ENCODE assay signal across 26 cellular contexts in the genomic region with DNA sequence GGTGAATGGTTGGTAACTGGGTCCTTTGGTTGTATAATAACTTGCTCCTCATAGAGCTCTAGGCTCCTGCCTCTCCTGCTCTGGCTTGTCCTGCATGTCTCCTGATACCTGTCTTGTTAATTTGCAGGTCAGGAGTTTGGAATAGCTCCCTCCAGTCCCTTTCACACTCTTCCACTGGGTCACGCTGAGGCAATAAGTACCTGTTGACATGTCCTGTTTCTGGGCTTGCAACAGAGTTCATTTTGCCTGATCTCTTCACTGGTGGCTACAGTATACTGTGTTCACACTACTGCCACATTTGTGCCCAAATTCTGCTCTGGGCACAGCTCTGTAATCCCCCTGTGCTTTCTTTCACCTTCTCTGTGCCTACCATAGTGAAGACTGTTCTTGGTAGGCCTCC. TPM values are rescaled to one million over a fixed set of nuclear protein-coding genes. Genes with fewer than 3 reads are reported as not detected.
A peak's percentile ranks its signal among the peaks of the same experiment; 100 is the strongest.
DNase-seq lines count a peak whose midpoint lies in the region; ATAC-seq and TF ChIP-seq lines count a peak whose summit lies in the region.
"Had no signal": no experiment of that assay in that cellular context is flagged by ENCODE, and none has a peak within 500 bp of the region (broad histone marks: within the 10 kb centered on the region; RNA-seq: fewer than 3 reads in every experiment).

No MANE protein-coding gene starts in this region.

- no peaks in the 10 kb centered on the region for H3K27me3 ChIP-seq in RWPE2 (ENCODE audit: insufficient read depth, poor library complexity, severe bottlenecking)
- no peaks in the 10 kb centered on the region for H3K27me3 ChIP-seq in right lobe of liver
- H3K27me3 ChIP-seq in MM.1S (replicated peaks; ENCODE audit: insufficient read depth, low read length): no peaks in the 10 kb centered on the region

- no peak overlapping the region for H2AFZ ChIP-seq in MM.1S (ENCODE audit: low read length)
- H2AFZ ChIP-seq: GM23248 had no signal

- H3K9me3 ChIP-seq in RWPE2 (ENCODE audit: severe bottlenecking) (no peaks in the 10 kb centered on the region), right lobe of liver (no peaks in the 10 kb centered on the region), MM.1S (replicated peaks; ENCODE audit: insufficient read depth, low read length) (no peaks in the 10 kb centered on the region)

- H3K9me2 ChIP-seq in MM.1S (replicated peaks; ENCODE audit: insufficient read depth, low read length): no peaks in the 10 kb centered on the region

- no peak overlapping the region for H3K4me2 ChIP-seq in MM.1S (ENCODE audit: low read depth, low read length)

- peaks cover 1% of the 10 kb centered on the region for H3K36me3 Mint-ChIP-seq in activated naive CD4-positive, alpha-beta T cell treated with anti-CD3 and anti-CD28 coated beads, Interleukin-2, amount 50 U/mL, for 24 hours
- H3K36me3 Mint-ChIP-seq in activated naive CD4-positive, alpha-beta T cell treated with anti-CD3 and anti-CD28 coated beads, Interleukin-2, amount 50 U/mL, for 72 hours: peaks cover 0 to 5% of the 10 kb centered on the region in 2 donors
- peaks cover 62% of the 10 kb centered on the region for H3K36me3 Mint-ChIP-seq in effector memory CD8-positive, alpha-beta T cell (ENCODE audit: insufficient read depth)

- DNase-seq in activated naive CD4-positive, alpha-beta T cell treated with anti-CD3 and anti-CD28 coated beads, Interleukin-2, amount 50 U/mL, for 72 hours (ENCODE audit: low spot score in 2 of 2): no peak
- DNase-seq in RWPE2 (ENCODE audit: low spot score) (peak; percentile 28), right lobe of liver (no peak), NCI-H146 (lab: John Stamatoyannopoulos, UW) (no peak), MM.1S (no peak), mucosa of gallbladder (ENCODE audit: low spot score) (no peak)
- DNase-seq in effector memory CD8-positive, alpha-beta T cell: no peak
- DNase-seq: CD4-positive, CD25-positive, alpha-beta regulatory T cell; COR-L47; DMS53; GM23248; H7; HFFc6; KBM-7; NCI-H1105 treated with DMSO at 0.1 percent for 48 hours; NCI-H2029; NCI-H2227 treated with DMSO at 0.1 percent for 48 hours; NCI-H526 treated with DMSO at 0.1 percent for 48 hours; RPMI8226; SHP77 had no signal

- no peaks in the 10 kb centered on the region for H3K79me2 ChIP-seq in MM.1S (ENCODE audit: low read length)

- peaks cover 3% of the 10 kb centered on the region for H3K4me1 Mint-ChIP-seq in activated naive CD4-positive, alpha-beta T cell treated with anti-CD3 and anti-CD28 coated beads, Interleukin-2, amount 50 U/mL, for 24 hours
- H3K4me1 Mint-ChIP-seq in effector memory CD8-positive, alpha-beta T cell (ENCODE audit: low read depth in 2 of 2): peaks cover 3 to 10% of the 10 kb centered on the region in 2 donors

- H3K4me1 ChIP-seq in RWPE2 (ENCODE audit: insufficient read depth, poor library complexity, severe bottlenecking) (no peaks in the 10 kb centered on the region), right lobe of liver (peaks cover 0 to 10% (median 0%) of the 10 kb centered on the region in 4 donors), MM.1S (ENCODE audit: low read length) (no peaks in the 10 kb centered on the region)

- ATAC-seq in activated naive CD4-positive, alpha-beta T cell treated with anti-CD3 and anti-CD28 coated beads, Interleukin-2, amount 50 U/mL, for 72 hours: no peak
- peak; percentile 11; the same call in 1 of the 3 replicates for ATAC-seq in RWPE2 (ENCODE audit: low read depth)
- ATAC-seq in effector memory CD8-positive, alpha-beta T cell (replicated peaks): no peak
- peak; percentile 55 to 99 (median 84) for ATAC-seq in right lobe of liver

- WGBS in right lobe of liver (ENCODE audit: insufficient coverage, low coverage, low lambda C conversion rate, missing lambda C conversion rate): no CpG with 5 or more reads among the region's 1 CpG

- no peak overlapping the region for H3K9ac ChIP-seq in MM.1S (ENCODE audit: low read length)
- H3K9ac ChIP-seq: GM23248 had no signal

- H4K20me1 ChIP-seq in MM.1S (ENCODE audit: insufficient read depth, low read length): no peaks in the 10 kb centered on the region

- no peak overlapping the region for H3K4me3 ChIP-seq in RWPE2 (ENCODE audit: severe bottlenecking)
- H3K4me3 ChIP-seq in right lobe of liver: no peak overlapping the region
- H3K4me3 ChIP-seq in MM.1S (ENCODE audit: low read length): no peak overlapping the region
- H3K4me3 ChIP-seq: GM23248 had no signal

- TF ChIP-seq CTCF in RWPE2 (IDR thresholded peaks at IDR 0.05; ENCODE audit: poor library complexity, severe bottlenecking) (no peak), right lobe of liver (IDR thresholded peaks at IDR 0.05) (no peak), MM.1S (IDR thresholded peaks at IDR 0.05; ENCODE audit: low read length) (no peak)

- no peaks in the 10 kb centered on the region for H3K27me3 Mint-ChIP-seq in activated naive CD4-positive, alpha-beta T cell treated with anti-CD3 and anti-CD28 coated beads, Interleukin-2, amount 50 U/mL, for 24 hours
- H3K27me3 Mint-ChIP-seq in effector memory CD8-positive, alpha-beta T cell: no peaks in the 10 kb centered on the region
- H3K27me3 Mint-ChIP-seq: CD4-positive, CD25-positive, alpha-beta regulatory T cell had no signal

- H3K27ac ChIP-seq in RWPE2 (ENCODE audit: poor library complexity, severe bottlenecking) (no peak overlapping the region), right lobe of liver (peak overlapping the region in 2 of 3 donors; percentile 25 to 37), MM.1S (ENCODE audit: low read length) (no peak overlapping the region)
- H3K27ac ChIP-seq: GM23248 had no signal

- peaks cover 25% of the 10 kb centered on the region for H3K36me3 ChIP-seq in RWPE2 (ENCODE audit: low read depth)
- H3K36me3 ChIP-seq in right lobe of liver: peaks cover 0 to 16% (median 9%) of the 10 kb centered on the region in 4 donors
- H3K36me3 ChIP-seq in MM.1S (replicated peaks; ENCODE audit: insufficient read depth, low read length): no peaks in the 10 kb centered on the region

- intact Hi-C loops in right lobe of liver (cut with DNase I): no loop called here

- peak overlapping the region; percentile 19 for H3K27ac Mint-ChIP-seq in activated naive CD4-positive, alpha-beta T cell treated with anti-CD3 and anti-CD28 coated beads, Interleukin-2, amount 50 U/mL, for 24 hours
- H3K27ac Mint-ChIP-seq in activated naive CD4-positive, alpha-beta T cell treated with anti-CD3 and anti-CD28 coated beads, Interleukin-2, amount 50 U/mL, for 72 hours: peak overlapping the region in 1 of 2 donors; percentile 31
- peak overlapping the region; percentile 33 to 45 for H3K27ac Mint-ChIP-seq in effector memory CD8-positive, alpha-beta T cell
- H3K27ac Mint-ChIP-seq: HFFc6 had no signal

- H3K9me3 Mint-ChIP-seq in activated naive CD4-positive, alpha-beta T cell treated with anti-CD3 and anti-CD28 coated beads, Interleukin-2, amount 50 U/mL, for 24 hours: no peaks in the 10 kb centered on the region
- H3K9me3 Mint-ChIP-seq in activated naive CD4-positive, alpha-beta T cell treated with anti-CD3 and anti-CD28 coated beads, Interleukin-2, amount 50 U/mL, for 72 hours: no peaks in the 10 kb centered on the region
- H3K9me3 Mint-ChIP-seq in effector memory CD8-positive, alpha-beta T cell: no peaks in the 10 kb centered on the region
- H3K9me3 Mint-ChIP-seq: CD4-positive, CD25-positive, alpha-beta regulatory T cell; HFFc6 had no signal

- no peaks in the 10 kb centered on the region for H3F3A ChIP-seq in MM.1S (ENCODE audit: insufficient read depth, low read length)

- H3K4me3 Mint-ChIP-seq in activated naive CD4-positive, alpha-beta T cell treated with anti-CD3 and anti-CD28 coated beads, Interleukin-2, amount 50 U/mL, for 24 hours: no peak overlapping the region
- H3K4me3 Mint-ChIP-seq in effector memory CD8-positive, alpha-beta T cell: no peak overlapping the region
- H3K4me3 Mint-ChIP-seq: CD4-positive, CD25-positive, alpha-beta regulatory T cell; HFFc6 had no signal

- no peak for TF ChIP-seq POLR2A in right lobe of liver (IDR thresholded peaks at IDR 0.05)

RNA-seq across cellular contexts. Expression of gene C20orf144, which starts 25.4 kb away (rescaled TPM):
- total RNA-seq in activated naive CD4-positive, alpha-beta T cell treated with anti-CD3 and anti-CD28 coated beads, Interleukin-2, amount 50 U/mL, for 72 hours: under 1 TPM; 0.23 to 0.43 TPM
- total RNA-seq in right lobe of liver: under 1 TPM in 1 of 6 experiments, not detected in 5; 0.18 TPM
- total RNA-seq in mucosa of gallbladder: 0.09 TPM
- total RNA-seq: A172; CD4-positive, CD25-positive, alpha-beta regulatory T cell; Daoy; GM23248; H7; NCI-H460; SK-MEL-5 had no signal

RNA-seq across cellular contexts. Expression of gene ACTL10, which starts 30.0 kb away (rescaled TPM):
- total RNA-seq in activated naive CD4-positive, alpha-beta T cell treated with anti-CD3 and anti-CD28 coated beads, Interleukin-2, amount 50 U/mL, for 72 hours: 1 to 10 TPM; 1.2 to 2.4 TPM
- total RNA-seq in right lobe of liver: 1 to 10 TPM in 1 of 6 experiments, under 1 TPM in 4, not detected in 1; 0.20 to 1.1 (median 0.56) TPM
- 4.8 TPM for total RNA-seq in mucosa of gallbladder
- total RNA-seq: A172, G401, NCI-H460, SK-MEL-5 had no signal

RNA-seq across cellular contexts. Expression of gene NECAB3, which starts 37.5 kb away (rescaled TPM):
- total RNA-seq in activated naive CD4-positive, alpha-beta T cell treated with anti-CD3 and anti-CD28 coated beads, Interleukin-2, amount 50 U/mL, for 72 hours: 10 to 100 TPM; 24.5 to 43.0 TPM
- total RNA-seq in right lobe of liver: 10 to 100 TPM; 13.2 to 21.9 (median 19.2) TPM
- total RNA-seq in mucosa of gallbladder: 37.3 TPM

RNA-seq across cellular contexts. Expression of gene E2F1, which starts 49.4 kb away (rescaled TPM):
- 10 to 100 TPM; 62.4 to 76.4 TPM for total RNA-seq in activated naive CD4-positive, alpha-beta T cell treated with anti-CD3 and anti-CD28 coated beads, Interleukin-2, amount 50 U/mL, for 72 hours
- total RNA-seq in right lobe of liver: 1 to 10 TPM in 2 of 6 experiments, under 1 TPM in 4; 0.24 to 8.8 (median 0.77) TPM
- total RNA-seq in mucosa of gallbladder: 2.3 TPM

Comparison
In these comparisons a context has a peak if more than half of its experiments do, and no peak if none do; other contexts are left out.
1. ATAC-seq: peak in RWPE2 (single experiment) and right lobe of liver (4 of 4); none in activated naive CD4-positive, alpha-beta T cell treated with anti-CD3 and anti-CD28 coated beads, Interleukin-2, amount 50 U/mL, for 72 hours (0 of 2) and effector memory CD8-positive, alpha-beta T cell (single experiment).
2. H3K27ac ChIP-seq: peak in right lobe of liver (2 of 3); none in RWPE2 (single experiment) and MM.1S (single experiment).